Comparison of ENCODE assay signal across 8 cellular contexts in genomic region chr10:125719173-125720001, GRCh38. TPM values are rescaled to one million over a fixed set of nuclear protein-coding genes. Genes with fewer than 3 reads are reported as not detected.
DNase-seq lines count a peak whose midpoint lies in the region; ATAC-seq lines count a peak whose summit lies in the region.

Gene EDRF1, plus strand, starts transcription at chr10:125719709. Its CDS starts 99 bp downstream, at chr10:125719808.

- H3K4me1 ChIP-seq in CD8-positive, alpha-beta memory T cell (ENCODE audit: insufficient read depth, low read length) = peaks cover 22% of the 10 kb centered on the region
- H3K4me1 ChIP-seq in effector memory CD4-positive, alpha-beta T cell (ENCODE audit: control insufficient read depth, insufficient read depth, low read length, poor library complexity, severe bottlenecking) = peaks cover 6% of the 10 kb centered on the region

- H3K36me3 ChIP-seq in CD8-positive, alpha-beta memory T cell (ENCODE audit: insufficient read depth, low read length) = peaks cover 19% of the 10 kb centered on the region
- peaks cover 22% of the 10 kb centered on the region for H3K36me3 ChIP-seq in effector memory CD4-positive, alpha-beta T cell (ENCODE audit: control insufficient read depth, insufficient read depth, low read length)

- H3K9me3 ChIP-seq in CD8-positive, alpha-beta memory T cell (ENCODE audit: low read length) = no peaks in the 10 kb centered on the region
- no peaks in the 10 kb centered on the region for H3K9me3 ChIP-seq in effector memory CD4-positive, alpha-beta T cell (ENCODE audit: control insufficient read depth, low read length)

- peaks cover 0 to 50% (median 5%) of the 10 kb centered on the region in 3 donors for H3K36me3 Mint-ChIP-seq in CD8-positive, alpha-beta memory T cell

- H3K4me3 Mint-ChIP-seq in CD8-positive, alpha-beta memory T cell = peak within 1 kb of the TSS; percentile 95 to 99 (median 98)

- no peaks in the 10 kb centered on the region for H3K27me3 ChIP-seq in CD8-positive, alpha-beta memory T cell (ENCODE audit: insufficient read depth, low read length, poor library complexity, severe bottlenecking)
- H3K27me3 ChIP-seq in effector memory CD4-positive, alpha-beta T cell (replicated peaks; ENCODE audit: control insufficient read depth, insufficient read depth, low read length, poor library complexity, severe bottlenecking) = no peaks in the 10 kb centered on the region

- peaks cover 36 to 49% (median 42%) of the 10 kb centered on the region in 3 donors for H3K4me1 Mint-ChIP-seq in CD8-positive, alpha-beta memory T cell

- peak within 1 kb of the TSS; percentile 95 to 99 (median 98) for H3K27ac Mint-ChIP-seq in CD8-positive, alpha-beta memory T cell

- H3K9me3 Mint-ChIP-seq in CD8-positive, alpha-beta memory T cell = peaks cover 0 to 5% (median 0%) of the 10 kb centered on the region in 5 donors

- H3K27ac ChIP-seq in CD8-positive, alpha-beta memory T cell (ENCODE audit: low read depth, low read length) = peak within 1 kb of the TSS; percentile 93
- peak within 1 kb of the TSS; percentile 91 for H3K27ac ChIP-seq in effector memory CD4-positive, alpha-beta T cell (ENCODE audit: insufficient read depth, low read length, poor library complexity, severe bottlenecking)

- POLR2A ChIA-PET in CD8-positive, alpha-beta memory T cell (lab: Charles Lee) = interaction anchor here (0.9 to 1.2 kb wide), 2 partner anchors 70 to 103 kb away, joined by 4 to 9 read pairs; partner anchors contain the start of genes BCCIP and UROS

- H3K27me3 Mint-ChIP-seq in CD8-positive, alpha-beta memory T cell = no peaks in the 10 kb centered on the region

- peak within 1 kb of the TSS; percentile 96 for H3K4me3 ChIP-seq in CD8-positive, alpha-beta memory T cell (ENCODE audit: low read length)
- H3K4me3 ChIP-seq in effector memory CD4-positive, alpha-beta T cell (ENCODE audit: insufficient read depth, low read depth, low read length, poor library complexity, severe bottlenecking) = peak within 1 kb of the TSS; percentile 91

- peak; percentile 92 for ATAC-seq in GM19468 (IDR thresholded peaks at IDR 0.05; ENCODE audit: extremely low read depth, unreplicated experiment)

- DNase-seq in CD8-positive, alpha-beta memory T cell = peak; percentile 99 to 100 (median 100)
- DNase-seq in HS-5 (ENCODE audit: low read depth) (peak; percentile 95), lung microvascular endothelial cell (ENCODE audit: low read depth in 2 of 2) (peak; percentile 99)
- peak; percentile 96 for DNase-seq in NK-92 treated with Interleukin-12 subunit alpha and Interleukin-12 subunit beta, amount 100 ng/mL, for 24 hours (lab: John Stamatoyannopoulos, UW)
- DNase-seq in activated CD8-positive, alpha-beta memory T cell treated with anti-CD3 and anti-CD28 coated beads for 24 hours = peak; percentile 99
- peak; percentile 98 to 99 (median 99) for DNase-seq in effector memory CD4-positive, alpha-beta T cell
- peak; percentile 96 to 98 (median 98) for DNase-seq in stimulated activated CD4-positive, alpha-beta T cell treated with anti-CD3 and anti-CD28 coated beads, TNF-alpha, amount 100 ng/mL, for 48 hours (ENCODE audit: low read depth in 3 of 3)

- CTCF ChIA-PET in CD8-positive, alpha-beta memory T cell (lab: Charles Lee) = interaction anchor here (0.9 kb wide), 1 partner anchor 104 kb away, joined by 3 read pairs; the partner anchor contains the start of genes BCCIP and UROS

RNA-seq across cellular contexts. Expression of gene EDRF1, which starts in this region (rescaled TPM):
- 10 to 100 TPM; 32.5 to 33.5 TPM for total RNA-seq in CD8-positive, alpha-beta memory T cell
- 13.1 TPM for polyA plus RNA-seq in CD8-positive, alpha-beta memory T cell
- 9.4 and 15.1 TPM in 2 replicates for total RNA-seq in lung microvascular endothelial cell

Comparison
In these comparisons a context has a peak if more than half of its experiments do, and no peak if none do; other contexts are left out.
1. Peak in every context shown above with its lines: DNase-seq, ATAC-seq, H3K4me3 ChIP-seq and H3K27ac ChIP-seq.